ENCODE assay signal across 1 cellular context in the genomic region with DNA sequence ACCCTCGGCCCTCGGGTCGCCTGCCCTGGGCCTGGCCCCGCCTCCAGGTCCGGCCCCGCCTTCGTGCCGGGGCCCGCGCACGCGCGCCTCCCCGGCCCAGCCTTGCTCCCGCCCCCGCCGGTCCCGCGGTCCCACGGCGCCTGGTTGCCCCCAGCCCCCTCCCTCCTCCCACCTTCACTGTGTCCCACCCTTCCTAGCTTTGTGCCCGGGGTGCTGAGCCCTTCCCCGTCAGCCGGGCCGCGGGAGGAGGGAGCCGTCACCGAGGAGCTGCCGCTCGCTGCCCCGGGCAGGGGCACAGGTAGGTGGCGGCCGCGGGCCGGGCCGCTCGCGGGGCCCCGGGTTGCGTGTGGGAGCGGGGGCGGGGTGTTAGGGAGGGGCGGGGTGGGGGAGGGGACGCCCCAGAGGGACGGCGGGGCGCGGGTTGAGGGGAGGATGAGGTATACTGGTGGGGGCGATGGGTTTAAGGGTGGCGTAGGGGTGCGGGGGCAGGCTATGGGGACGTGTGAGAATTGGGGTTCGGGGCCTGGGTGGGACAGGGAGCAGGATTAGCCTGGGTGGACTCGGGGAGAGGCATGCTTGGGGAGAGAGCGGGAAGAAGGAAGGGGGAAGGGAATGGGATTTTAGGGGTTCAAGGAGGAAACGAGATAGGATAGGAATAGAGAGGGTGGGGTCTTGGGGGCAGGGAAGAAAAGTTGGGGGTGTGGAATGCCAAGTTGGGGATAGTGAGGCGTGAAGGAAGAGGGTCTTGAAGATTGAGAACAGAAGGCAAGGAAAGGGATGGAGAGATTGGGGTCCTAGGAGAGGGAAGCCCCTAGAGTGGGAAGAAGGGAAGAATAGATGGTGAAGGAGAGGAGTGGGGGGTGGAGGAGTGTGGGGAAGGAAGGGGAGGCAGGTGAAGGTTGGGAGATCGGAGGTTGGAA.
TF ChIP-seq lines count a peak whose summit lies in the region.

A gene with protein sequence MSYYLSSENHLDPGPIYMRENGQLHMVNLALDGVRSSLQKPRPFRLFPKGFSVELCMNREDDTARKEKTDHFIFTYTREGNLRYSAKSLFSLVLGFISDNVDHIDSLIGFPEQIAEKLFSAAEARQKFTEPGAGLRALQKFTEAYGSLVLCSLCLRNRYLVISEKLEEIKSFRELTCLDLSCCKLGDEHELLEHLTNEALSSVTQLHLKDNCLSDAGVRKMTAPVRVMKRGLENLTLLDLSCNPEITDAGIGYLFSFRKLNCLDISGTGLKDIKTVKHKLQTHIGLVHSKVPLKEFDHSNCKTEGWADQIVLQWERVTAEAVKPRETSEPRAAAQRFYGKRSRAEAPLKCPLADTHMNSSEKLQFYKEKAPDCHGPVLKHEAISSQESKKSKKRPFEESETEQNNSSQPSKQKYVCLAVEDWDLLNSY (plus strand): TSS at position 99 of the 920 bp plus-strand sequence. CDS start 5,650 bp downstream, outside the sequence.

TF ChIP-seq in K562, 482 proteins besides CTCF, POLR2A, EP300 and RAD21 (continued from another document):
- TF ChIP-seq ZBTB2 (IDR thresholded peaks at IDR 0.05) (0 out of 2 replicates have a peak, but pooled peaks have one; percentile 42), MLX (CRISPR knock-in tag; conservative IDR thresholded peaks at IDR 0.05) (no peak), ADNP (tag; IDR thresholded peaks at IDR 0.05) (no peak), ZZZ3 (IDR thresholded peaks at IDR 0.05) (no peak), BHLHE40 (IDR thresholded peaks at IDR 0.05; ENCODE audit: low read length) (no peak), CSDE1 (IDR thresholded peaks at IDR 0.05) (no peak), ESRRA (IDR thresholded peaks at IDR 0.05; ENCODE audit: borderline replicate concordance, low read depth) (no peak), SPI1 (IDR thresholded peaks at IDR 0.05; ENCODE audit: borderline replicate concordance, low read depth, low read length) (no peak), NCOA2 (IDR thresholded peaks at IDR 0.05; ENCODE audit: partially characterized antibody in 2 of 2) (no peak), ZNF316 (IDR thresholded peaks at IDR 0.05) (no peak), POLR2H (tag; IDR thresholded peaks at IDR 0.05; ENCODE audit: low read depth) (no peak), FOXM1 (IDR thresholded peaks at IDR 0.05; ENCODE audit: low read depth) (no peak), FOXM1 (CRISPR knock-in tag; IDR thresholded peaks at IDR 0.05; ENCODE audit: low read depth) (no peak), SMAD2 (IDR thresholded peaks at IDR 0.05; ENCODE audit: low read depth, low read length) (no peak), KLF13 (tag; IDR thresholded peaks at IDR 0.05; ENCODE audit: borderline replicate concordance, low read depth) (no peak), SREBF2 (CRISPR knock-in tag; IDR thresholded peaks at IDR 0.05) (no peak), FUS (optimal IDR thresholded peaks at IDR 0.05; ENCODE audit: low read depth, low read length) (no peak), ARID2 (IDR thresholded peaks at IDR 0.05) (peak; percentile 20; the same call in 1 of the 2 replicates), KDM4B (IDR thresholded peaks at IDR 0.05; ENCODE audit: borderline replicate concordance in 2 of 2, low read depth in 1 of 2) (no peak), HDAC1 (IDR thresholded peaks at IDR 0.05) (peak in 1 of 2 experiments; percentile 76; a peak in 1 of 4 replicates), ZNF699 (CRISPR knock-in tag; IDR thresholded peaks at IDR 0.05; ENCODE audit: insufficient replicate concordance) (no peak), NFRKB (IDR thresholded peaks at IDR 0.05; ENCODE audit: low read depth) (peak; percentile 63), CBX1 (IDR thresholded peaks at IDR 0.05; ENCODE audit: low read depth) (peak; percentile 22; the same call in 1 of the 2 replicates), FOXK2 (conservative IDR thresholded peaks at IDR 0.05 in 1 of 2, IDR thresholded peaks at IDR 0.05 in 1 of 2; ENCODE audit: low read depth in 2 of 2) (no peak), RBM25 (IDR thresholded peaks at IDR 0.05; ENCODE audit: low read depth, low read length, severe bottlenecking) (no peak), NR2F6 (CRISPR knock-in tag; IDR thresholded peaks at IDR 0.05) (no peak), NFXL1 (CRISPR knock-in tag; IDR thresholded peaks at IDR 0.05) (no peak), TCF7L2 (IDR thresholded peaks at IDR 0.05; ENCODE audit: low read depth, low read length) (no peak), MXI1 (IDR thresholded peaks at IDR 0.05; ENCODE audit: low read depth, low read length) (no peak), ZNF644 (tag; IDR thresholded peaks at IDR 0.05; ENCODE audit: low read depth) (no peak), JUNB (CRISPR knock-in tag; conservative IDR thresholded peaks at IDR 0.05) (no peak), SMARCE1 (IDR thresholded peaks at IDR 0.05) (peak; percentile 52), YBX1 (IDR thresholded peaks at IDR 0.05) (peak; percentile 48; the same call in 1 of the 2 replicates), NFIC (IDR thresholded peaks at IDR 0.05) (peak; percentile 47), MYC (IDR thresholded peaks at IDR 0.05; ENCODE audit: low read depth, low read length) (0 out of 2 replicates have a peak, but pooled peaks have one; percentile 20), MYC (CRISPR knock-in tag; IDR thresholded peaks at IDR 0.05; ENCODE audit: borderline replicate concordance, low read depth) (no peak), BCL6 (CRISPR knock-in tag; IDR thresholded peaks at IDR 0.05) (no peak), ZFX (CRISPR knock-in tag; IDR thresholded peaks at IDR 0.05) (peak; percentile 66; the same call in 1 of the 2 replicates), FOSL1 (tag; conservative IDR thresholded peaks at IDR 0.05) (no peak), USF1 (CRISPR knock-in tag; IDR thresholded peaks at IDR 0.05) (no peak), MBD1 (CRISPR knock-in tag; IDR thresholded peaks at IDR 0.05) (no peak), GATAD2A (IDR thresholded peaks at IDR 0.05) (peak; percentile 98), THRAP3 (IDR thresholded peaks at IDR 0.05; ENCODE audit: borderline replicate concordance) (no peak), TBL1XR1 (IDR thresholded peaks at IDR 0.05; ENCODE audit: low read length in 2 of 2) (no peak)
- TF ChIP-seq, protein P1, sequence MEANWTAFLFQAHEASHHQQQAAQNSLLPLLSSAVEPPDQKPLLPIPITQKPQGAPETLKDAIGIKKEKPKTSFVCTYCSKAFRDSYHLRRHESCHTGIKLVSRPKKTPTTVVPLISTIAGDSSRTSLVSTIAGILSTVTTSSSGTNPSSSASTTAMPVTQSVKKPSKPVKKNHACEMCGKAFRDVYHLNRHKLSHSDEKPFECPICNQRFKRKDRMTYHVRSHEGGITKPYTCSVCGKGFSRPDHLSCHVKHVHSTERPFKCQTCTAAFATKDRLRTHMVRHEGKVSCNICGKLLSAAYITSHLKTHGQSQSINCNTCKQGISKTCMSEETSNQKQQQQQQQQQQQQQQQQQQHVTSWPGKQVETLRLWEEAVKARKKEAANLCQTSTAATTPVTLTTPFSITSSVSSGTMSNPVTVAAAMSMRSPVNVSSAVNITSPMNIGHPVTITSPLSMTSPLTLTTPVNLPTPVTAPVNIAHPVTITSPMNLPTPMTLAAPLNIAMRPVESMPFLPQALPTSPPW (CRISPR knock-in tag; IDR thresholded peaks at IDR 0.05) = peak; percentile 97
- TF ChIP-seq, protein P2, sequence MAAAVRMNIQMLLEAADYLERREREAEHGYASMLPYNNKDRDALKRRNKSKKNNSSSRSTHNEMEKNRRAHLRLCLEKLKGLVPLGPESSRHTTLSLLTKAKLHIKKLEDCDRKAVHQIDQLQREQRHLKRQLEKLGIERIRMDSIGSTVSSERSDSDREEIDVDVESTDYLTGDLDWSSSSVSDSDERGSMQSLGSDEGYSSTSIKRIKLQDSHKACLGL (CRISPR knock-in tag; IDR thresholded peaks at IDR 0.05; ENCODE audit: borderline replicate concordance, poor library complexity, severe bottlenecking) = no peak
